8 cellular contexts compared by ENCODE assay signal in the genomic region with DNA sequence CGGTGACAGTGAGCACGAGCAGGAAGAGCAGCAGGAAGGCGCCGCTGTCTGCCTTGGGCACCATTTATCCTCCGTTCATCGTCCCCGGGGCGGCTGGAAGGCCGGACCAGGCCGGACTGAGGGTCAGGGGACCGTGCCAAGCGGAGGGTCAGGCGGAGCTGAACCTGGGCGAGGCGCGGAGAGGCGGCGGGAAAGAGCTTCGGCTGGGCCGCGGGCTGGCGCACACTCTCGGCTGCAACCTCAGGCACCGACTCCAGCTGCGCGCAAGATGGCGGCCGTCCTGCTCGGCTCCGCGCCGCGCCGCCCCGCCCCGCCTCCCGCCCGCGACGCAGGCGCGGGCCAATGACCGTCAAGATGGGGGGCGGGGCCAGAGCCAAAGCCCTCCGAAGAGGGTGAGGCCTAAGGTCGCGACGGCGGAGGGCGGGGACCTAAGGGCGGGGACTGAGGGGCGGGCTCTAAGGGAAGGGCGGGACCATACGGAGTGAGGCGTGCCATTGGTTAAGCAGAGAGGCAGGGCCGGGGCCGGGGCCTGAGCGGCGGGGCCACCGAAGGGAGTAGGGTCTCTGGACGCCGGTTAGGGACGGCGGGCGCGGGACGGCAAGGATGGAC. TPM values are rescaled to one million over a fixed set of nuclear protein-coding genes. Genes with fewer than 3 reads are reported as not detected.
DNase-seq lines count a peak whose midpoint lies in the region; ATAC-seq and TF ChIP-seq lines count a peak whose summit lies in the region.

Gene DGCR2, minus strand, starts transcription at position 270 of the 609 bp plus-strand sequence. Its CDS starts 206 bp downstream, at position 64.

- CTCF ChIA-PET in PC-9 (lab: Charles Lee): no interaction called here

- H3K4me1 ChIP-seq in PC-9 (replicated peaks; ENCODE audit: insufficient read depth) (peaks cover 15% of the 10 kb centered on the region), mucosa of rectum (ENCODE audit: control insufficient read depth in 2 of 2, insufficient read depth in 2 of 2, low read length in 2 of 2) (peaks cover 34 to 38% of the 10 kb centered on the region in 2 donors)

- H3K9me3 ChIP-seq in PC-9 (ENCODE audit: insufficient read depth, low read depth) (no peaks in the 10 kb centered on the region), mucosa of rectum (ENCODE audit: control insufficient read depth in 2 of 2, low read length in 2 of 2) (no peaks in the 10 kb centered on the region)

- peak within 1 kb of the TSS; percentile 87 to 90 for H3K9ac ChIP-seq in mucosa of rectum (ENCODE audit: low read depth in 1 of 2, low read length in 2 of 2)

- H3K27me3 ChIP-seq in PC-9 (ENCODE audit: insufficient read depth, low read depth) (no peaks in the 10 kb centered on the region), mucosa of rectum (ENCODE audit: control insufficient read depth in 2 of 2, insufficient read depth in 2 of 2, low read length in 2 of 2) (no peaks in the 10 kb centered on the region)

- H3K36me3 ChIP-seq in PC-9 (ENCODE audit: low read depth) (no peaks in the 10 kb centered on the region), mucosa of rectum (ENCODE audit: control insufficient read depth in 2 of 2, insufficient read depth in 2 of 2, low read length in 2 of 2) (no peaks in the 10 kb centered on the region)

- peak within 1 kb of the TSS; percentile 91 for H2AFZ ChIP-seq in PC-9

- TF ChIP-seq CTCF in PC-9 (conservative IDR thresholded peaks at IDR 0.05) (no peak), epithelial cell of proximal tubule (conservative IDR thresholded peaks at IDR 0.05; ENCODE audit: low read depth, low read length) (no peak)

- intact Hi-C loops in PC-9 (cut with micrococcal nuclease; ENCODE audit: unreplicated experiment): no loop called here

- POLR2A ChIA-PET in PC-9 (lab: Charles Lee; ENCODE audit: unreplicated experiment): interaction anchor here (0.7 kb wide), 1 partner anchor 189 kb away, joined by 6 read pairs; no protein-coding TSS in a partner anchor

- DNase-seq in DMS114 treated with DMSO at 0.1 percent for 48 hours (lab: John Stamatoyannopoulos, UW; ENCODE audit: unreplicated experiment) (peak; percentile 82), KBM-7 (peak; percentile 92), PC-9 (peak; percentile 67 to 89), epithelial cell of proximal tubule (ENCODE audit: low read depth) (peak; percentile 46)
- peak; percentile 96 for DNase-seq in activated T-cell treated with anti-CD3 and anti-CD28 coated beads, Interleukin-2, amount 50 U/mL, for 1 hour
- DNase-seq in stimulated activated CD8-positive, alpha-beta memory T cell treated with anti-CD3 and anti-CD28 coated beads, Interleukin-4, amount 100 ng/mL, for 4 hours (ENCODE audit: low read depth in 2 of 2, low spot score in 1 of 2): peak; percentile 85 to 93

- H3K27ac ChIP-seq in PC-9: peak within 1 kb of the TSS; percentile 53
- peak within 1 kb of the TSS; percentile 96 to 97 for H3K27ac ChIP-seq in mucosa of rectum (ENCODE audit: low read depth in 2 of 2, low read length in 2 of 2)

- H3K4me2 ChIP-seq in PC-9: peak within 1 kb of the TSS; percentile 94

- H3K4me3 ChIP-seq in PC-9 (peak within 1 kb of the TSS; percentile 82), epithelial cell of proximal tubule (ENCODE audit: low read depth, low read length) (peak within 1 kb of the TSS; percentile 88), mucosa of rectum (ENCODE audit: low read length in 2 of 2) (peak within 1 kb of the TSS; percentile 86 to 88)

- peak; percentile 71 for ATAC-seq in GM21619 (IDR thresholded peaks at IDR 0.05; ENCODE audit: unreplicated experiment)

- in situ Hi-C loops in KBM-7 (cut with MboI; ENCODE audit: low pct_unique_long_range_greater_than_20kb, low sequenced_read_pairs): no loop called here

- peaks cover 17% of the 10 kb centered on the region for H4K20me1 ChIP-seq in PC-9 (ENCODE audit: insufficient read depth)

- H3K79me2 ChIP-seq in PC-9 (ENCODE audit: low read depth): peaks cover 44% of the 10 kb centered on the region

- no peaks in the 10 kb centered on the region for H3F3A ChIP-seq in PC-9 (ENCODE audit: insufficient read depth, low read depth)

- no TSS peak for BruUV-seq in PC-9 (replicated peaks; lab: Mats Ljungman, UMichigan)

- H3K9me2 ChIP-seq in PC-9 (ENCODE audit: insufficient read depth): no peaks in the 10 kb centered on the region

RNA-seq across cellular contexts. Expression of gene DGCR2, which starts in this region (rescaled TPM):
- 35.1 and 37.6 TPM in 2 replicates for total RNA-seq in PC-9 (2021)
- 44.8 and 51.7 TPM in 2 replicates for total RNA-seq in epithelial cell of proximal tubule

Comparison
In these comparisons a context has a peak if more than half of its experiments do, and no peak if none do; other contexts are left out.
1. Peak in every context shown above with its lines: DNase-seq, ATAC-seq, H3K4me3 ChIP-seq and H3K27ac ChIP-seq.
2. DNase-seq: peak in every context shown above with its lines; median percentile 96 in activated T-cell treated with anti-CD3 and anti-CD28 coated beads, Interleukin-2, amount 50 U/mL, for 1 hour; 92 in KBM-7; 89 in stimulated activated CD8-positive, alpha-beta memory T cell treated with anti-CD3 and anti-CD28 coated beads, Interleukin-4, amount 100 ng/mL, for 4 hours; 82 in DMS114 treated with DMSO at 0.1 percent for 48 hours; 78 in PC-9; 46 in epithelial cell of proximal tubule.